In the genomic region with DNA sequence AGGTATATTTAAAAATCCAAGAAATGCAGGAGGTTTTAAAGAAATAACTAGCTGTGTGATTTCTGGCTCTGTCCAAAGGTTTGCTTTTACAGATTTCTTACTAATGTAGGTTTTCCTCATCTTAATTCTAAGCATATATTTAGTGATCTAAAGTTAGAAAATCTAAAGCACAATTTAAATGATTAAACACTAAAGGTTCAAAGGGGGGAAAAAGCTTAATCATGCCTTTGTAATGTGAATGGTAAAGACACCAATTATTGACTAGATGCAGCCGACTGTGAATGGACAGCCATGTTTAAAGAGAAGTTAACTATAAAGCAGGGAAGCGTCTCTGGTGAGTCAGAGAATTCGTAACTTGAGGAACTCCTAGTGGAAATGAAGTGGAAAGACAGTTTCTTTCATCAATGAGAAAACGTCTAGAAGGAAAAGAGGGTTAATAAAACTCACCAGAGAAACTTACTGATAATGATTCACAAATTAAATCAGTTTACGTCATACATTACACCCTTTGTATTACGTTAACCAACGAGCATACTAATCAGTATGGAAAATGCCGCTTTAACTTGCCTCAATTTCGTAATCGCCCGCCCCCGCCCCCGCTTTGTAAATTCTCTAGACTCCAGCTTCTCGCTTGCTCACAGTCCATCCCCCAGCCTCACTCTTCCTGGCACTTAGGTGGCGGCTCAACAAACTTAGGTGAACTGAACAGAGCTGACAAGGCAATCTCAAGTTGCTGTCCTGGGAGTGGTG, we compare ENCODE assay signal across 8 cellular contexts.
DNase-seq lines count a peak whose midpoint lies in the region; ATAC-seq lines count a peak whose summit lies in the region.

No MANE protein-coding gene starts in this region.

- H3K4me1 Mint-ChIP-seq in T-helper 2 cell treated with Interferon-gamma antibody and Interleukin-4, amounts not matched to agents 5 μg/mL and 100 μg/mL, for 36 hours (ENCODE audit: low read depth): peaks cover 19% of the 10 kb centered on the region

- peak overlapping the region; percentile 100 for H3K27ac Mint-ChIP-seq in T-helper 2 cell treated with Interferon-gamma antibody and Interleukin-4, amounts not matched to agents 5 μg/mL and 100 μg/mL, for 36 hours

- peak; percentile 53 for DNase-seq in NCI-H2107 treated with DMSO at 0.1 percent for 48 hours (lab: John Stamatoyannopoulos, UW; ENCODE audit: unreplicated experiment)
- no peak for DNase-seq in NCI-H2107 (lab: John Stamatoyannopoulos, UW)
- DNase-seq in NCI-H146 (lab: John Stamatoyannopoulos, UW): peak; percentile 52
- DNase-seq in T-helper 2 cell treated with Interferon-gamma antibody and Interleukin-4, amounts not matched to agents 5 μg/mL and 100 μg/mL, for 36 hours (ENCODE audit: low spot score): no peak
- peak; percentile 94 for DNase-seq in kidney tubule cell (ENCODE audit: low spot score)
- peak; percentile 64 to 76 for DNase-seq in stimulated activated CD4-positive, alpha-beta T cell treated with anti-CD3 and anti-CD28 coated beads, Interleukin-2, amount 100 ng/mL, for 24 hours

- H3K9me3 Mint-ChIP-seq in T-helper 2 cell treated with Interferon-gamma antibody and Interleukin-4, amounts not matched to agents 5 μg/mL and 100 μg/mL, for 36 hours: no peaks in the 10 kb centered on the region

- peaks cover 8% of the 10 kb centered on the region for H3K27me3 Mint-ChIP-seq in T-helper 2 cell treated with Interferon-gamma antibody and Interleukin-4, amounts not matched to agents 5 μg/mL and 100 μg/mL, for 36 hours (ENCODE audit: low read depth)

- H3K27ac ChIP-seq in cingulate gyrus (ENCODE audit: low read depth, low read length): peak overlapping the region; percentile 98

- peak overlapping the region; percentile 99 for H3K4me3 Mint-ChIP-seq in T-helper 2 cell treated with Interferon-gamma antibody and Interleukin-4, amounts not matched to agents 5 μg/mL and 100 μg/mL, for 36 hours

- no peak for ATAC-seq in GM18498 (IDR thresholded peaks at IDR 0.05; ENCODE audit: unreplicated experiment)

- peaks cover 5% of the 10 kb centered on the region for H3K36me3 Mint-ChIP-seq in T-helper 2 cell treated with Interferon-gamma antibody and Interleukin-4, amounts not matched to agents 5 μg/mL and 100 μg/mL, for 36 hours (ENCODE audit: low read depth)

Comparison
In these comparisons a context has a peak if more than half of its experiments do, and no peak if none do; other contexts are left out.
1. DNase-seq: peak in NCI-H2107 treated with DMSO at 0.1 percent for 48 hours (single experiment), NCI-H146 (single experiment), kidney tubule cell (single experiment) and stimulated activated CD4-positive, alpha-beta T cell treated with anti-CD3 and anti-CD28 coated beads, Interleukin-2, amount 100 ng/mL, for 24 hours (2 of 2); none in NCI-H2107 (single experiment) and T-helper 2 cell treated with Interferon-gamma antibody and Interleukin-4, amounts not matched to agents 5 μg/mL and 100 μg/mL, for 36 hours (single experiment).